ENCODE assay signal across 31 cellular contexts in the genomic region with DNA sequence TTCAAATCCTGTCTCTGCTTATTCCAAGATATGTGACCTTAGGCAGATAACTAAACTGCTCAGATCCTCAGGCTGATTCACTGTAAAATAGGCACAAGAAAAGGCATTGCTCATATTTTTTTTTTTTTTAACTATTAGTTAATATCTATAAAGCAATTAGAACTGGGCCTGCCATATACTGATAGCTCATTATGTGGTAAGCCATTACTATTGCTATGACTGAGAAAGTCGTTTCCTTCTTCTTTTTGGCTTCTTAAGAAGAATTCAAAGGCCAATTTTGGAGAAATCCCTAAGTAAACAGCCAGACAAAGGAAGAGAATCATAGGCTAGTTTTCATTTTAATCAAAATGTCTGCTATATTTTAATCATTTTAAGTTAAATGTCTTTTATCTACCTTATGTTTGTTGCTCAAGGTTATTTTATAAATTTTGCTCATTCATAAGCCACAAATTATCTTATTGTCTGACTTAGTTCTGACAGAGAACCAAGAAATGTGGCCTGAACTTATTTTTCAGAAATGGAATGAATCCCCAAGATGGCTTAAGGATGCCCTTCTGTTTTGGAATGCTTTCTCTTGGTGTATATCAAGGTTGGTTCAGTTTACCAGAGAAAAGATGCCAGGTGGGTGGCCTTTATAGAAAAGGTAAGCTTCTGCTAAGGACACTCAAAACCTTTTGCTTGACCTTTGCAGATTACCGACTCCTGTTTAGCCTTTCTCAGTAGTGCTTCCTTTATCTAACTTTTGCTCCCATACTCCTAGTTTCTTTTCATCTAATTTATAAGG.
"Had no signal": no experiment of that assay in that cellular context is flagged by ENCODE, and none has a peak within 500 bp of the region (broad histone marks: within the 10 kb centered on the region; RNA-seq: fewer than 3 reads in every experiment).

No MANE protein-coding gene starts in this region.

- H3K27ac ChIP-seq: cardiac muscle cell, Peyer's patch had no signal

- H3K4me1 ChIP-seq: Peyer's patch had no signal

- DNase-seq: activated CD4-positive, alpha-beta memory T cell treated with anti-CD3 and anti-CD28 coated beads for 36 hours; activated CD4-positive, alpha-beta T cell treated with anti-CD3 and anti-CD28 coated beads for 4 hours; activated CD4-positive, alpha-beta T cell treated with anti-CD3 and anti-CD28 coated beads, Interleukin-2, amount 50 U/mL, for 1 hour; activated CD4-positive, CD25-positive, alpha-beta regulatory T cell treated with anti-CD3 and anti-CD28 coated beads, Interleukin-2, amount 50 U/mL, for 72 hours; activated effector memory CD4-positive, alpha-beta T cell treated with anti-CD3 and anti-CD28 coated beads, Interleukin-2, amount 50 U/mL, for 16 hours; activated naive CD4-positive, alpha-beta T cell; activated naive CD4-positive, alpha-beta T cell treated with anti-CD3 and anti-CD28 coated beads, Interleukin-2, amount 50 U/mL, for 16 hours; activated naive CD8-positive, alpha-beta T cell treated with anti-CD3 and anti-CD28 coated beads for 36 hours; activated T-cell treated with anti-CD3 and anti-CD28 coated beads, Interleukin-2, amount 50 U/mL, for 1 hour; activated T-cell treated with anti-CD3 and anti-CD28 coated beads, Interleukin-2, amount 50 U/mL, for 72 hours; amniotic stem cell; aorta; NCI-H1092 treated with DMSO at 0.1 percent for 48 hours; NCI-H1417; NCI-H1694; NCI-H1930; NCI-H2081 treated with DMSO at 0.1 percent for 48 hours; NCI-H226; NCI-H446 treated with DMSO at 0.1 percent for 48 hours; NCI-H524; NCI-H69; PC-3; Peyer's patch; RPMI8226; SW 1271; T-helper 1 cell; T-helper 2 cell; T-helper 9 cell had no signal

- H3K36me3 ChIP-seq: cardiac muscle cell, Peyer's patch had no signal

- H3K27me3 ChIP-seq: cardiac muscle cell, Peyer's patch had no signal

- H3K4me3 ChIP-seq: cardiac muscle cell, Peyer's patch had no signal

- H3K9me3 ChIP-seq: Peyer's patch had no signal

- ATAC-seq: activated T-cell treated with anti-CD3 and anti-CD28 coated beads, Interleukin-2, amount 50 U/mL, for 72 hours; activated T-helper 17 cell treated with anti-CD3 and anti-CD28 coated beads, Interleukin-2, amount 50 U/mL, for 72 hours; PC-3; WTC11 had no signal
